ENCODE assay signal across 1 cellular context in genomic region chr16:29257377-29258336, GRCh38.
TF ChIP-seq lines count a peak whose summit lies in the region.

No MANE protein-coding gene starts in this region.

TF ChIP-seq in K562, 482 proteins besides CTCF, POLR2A, EP300 and RAD21 (continued from another document):
- TF ChIP-seq, protein P1, sequence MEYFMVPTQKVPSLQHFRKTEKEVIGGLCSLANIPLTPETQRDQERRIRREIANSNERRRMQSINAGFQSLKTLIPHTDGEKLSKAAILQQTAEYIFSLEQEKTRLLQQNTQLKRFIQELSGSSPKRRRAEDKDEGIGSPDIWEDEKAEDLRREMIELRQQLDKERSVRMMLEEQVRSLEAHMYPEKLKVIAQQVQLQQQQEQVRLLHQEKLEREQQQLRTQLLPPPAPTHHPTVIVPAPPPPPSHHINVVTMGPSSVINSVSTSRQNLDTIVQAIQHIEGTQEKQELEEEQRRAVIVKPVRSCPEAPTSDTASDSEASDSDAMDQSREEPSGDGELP (CRISPR knock-in tag; IDR thresholded peaks at IDR 0.05; ENCODE audit: borderline replicate concordance), result peak; percentile 69; the same call in 1 of the 2 replicates
- TF ChIP-seq ARID2 (IDR thresholded peaks at IDR 0.05) (peak; percentile 43; the same call in 1 of the 2 replicates), BHLHE40 (IDR thresholded peaks at IDR 0.05; ENCODE audit: low read length) (peak; percentile 64)
- TF ChIP-seq, protein P2, sequence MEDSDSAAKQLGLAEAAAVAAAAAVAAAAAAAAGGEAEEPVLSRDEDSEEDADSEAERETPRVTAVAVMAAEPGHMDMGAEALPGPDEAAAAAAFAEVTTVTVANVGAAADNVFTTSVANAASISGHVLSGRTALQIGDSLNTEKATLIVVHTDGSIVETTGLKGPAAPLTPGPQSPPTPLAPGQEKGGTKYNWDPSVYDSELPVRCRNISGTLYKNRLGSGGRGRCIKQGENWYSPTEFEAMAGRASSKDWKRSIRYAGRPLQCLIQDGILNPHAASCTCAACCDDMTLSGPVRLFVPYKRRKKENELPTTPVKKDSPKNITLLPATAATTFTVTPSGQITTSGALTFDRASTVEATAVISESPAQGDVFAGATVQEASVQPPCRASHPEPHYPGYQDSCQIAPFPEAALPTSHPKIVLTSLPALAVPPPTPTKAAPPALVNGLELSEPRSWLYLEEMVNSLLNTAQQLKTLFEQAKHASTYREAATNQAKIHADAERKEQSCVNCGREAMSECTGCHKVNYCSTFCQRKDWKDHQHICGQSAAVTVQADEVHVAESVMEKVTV (CRISPR knock-in tag; IDR thresholded peaks at IDR 0.05), result peak; percentile 72
